9 cellular contexts compared by ENCODE assay signal in the genomic region with DNA sequence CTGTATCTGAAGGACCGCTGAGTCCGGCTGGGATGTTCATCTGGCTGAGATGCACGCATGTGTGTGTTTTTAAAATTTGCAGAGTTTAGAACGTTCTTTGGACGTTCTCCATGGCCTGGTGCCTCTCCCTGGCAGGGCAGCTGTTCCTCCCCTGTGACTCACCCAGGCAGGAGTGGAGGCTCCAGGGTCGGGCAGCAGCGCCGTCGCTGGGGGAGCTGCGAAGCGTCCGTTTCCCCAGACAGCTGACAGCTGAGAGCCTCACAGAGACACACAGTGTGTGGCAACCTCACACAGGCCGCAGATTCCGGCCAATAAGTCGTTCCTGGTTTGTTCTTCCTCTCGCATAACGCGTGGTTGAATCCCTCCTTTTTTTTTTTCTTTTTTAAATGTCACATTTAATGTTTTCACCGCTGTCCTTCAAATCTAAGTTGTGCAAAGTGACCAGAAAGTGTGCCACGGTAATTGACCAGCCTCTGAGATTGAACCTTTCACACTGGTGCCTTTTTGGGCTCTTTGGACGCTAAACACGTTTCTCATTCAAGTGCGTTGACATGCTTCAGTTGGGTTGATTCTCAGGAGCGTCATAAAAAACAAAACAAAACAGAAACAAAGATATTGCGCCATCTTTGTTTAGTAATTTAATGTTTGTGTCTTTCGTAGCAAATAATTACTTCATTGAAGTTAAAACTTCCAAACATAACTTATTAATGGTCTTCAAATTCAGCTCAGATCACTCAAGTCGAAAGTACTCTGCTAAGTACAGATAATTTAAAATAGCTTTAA.
A peak's percentile ranks its signal among the peaks of the same experiment; 100 is the strongest.
DNase-seq lines count a peak whose midpoint lies in the region; ATAC-seq, FAIRE-seq and TF ChIP-seq lines count a peak whose summit lies in the region.
"Had no signal": no experiment of that assay in that cellular context is flagged by ENCODE, and none has a peak within 500 bp of the region (broad histone marks: within the 10 kb centered on the region; RNA-seq: fewer than 3 reads in every experiment).

No MANE protein-coding gene starts in this region.

- no peaks in the 10 kb centered on the region for H3F3A ChIP-seq in MM.1S (ENCODE audit: insufficient read depth, low read length)

- no peaks in the 10 kb centered on the region for H3K79me2 ChIP-seq in MM.1S (ENCODE audit: low read length)

- H2AFZ ChIP-seq in MM.1S (ENCODE audit: low read length), result no peak overlapping the region

- FAIRE-seq in endometrium (lab: Jason Lieb, UNC), result peak; percentile 68

- intact Hi-C loops in mucosa of descending colon (cut with DNase I, micrococcal nuclease), result no loop called here

- peak; percentile 75 for ATAC-seq in mucosa of descending colon

- H3K9ac ChIP-seq in MM.1S (ENCODE audit: low read length), result no peak overlapping the region

- H3K27me3 ChIP-seq in MM.1S (replicated peaks; ENCODE audit: insufficient read depth, low read length), result peaks cover 14% of the 10 kb centered on the region; the same call in 1 of the 2 replicates

- H3K9me3 ChIP-seq in mucosa of descending colon, result no peaks in the 10 kb centered on the region
- no peaks in the 10 kb centered on the region for H3K9me3 ChIP-seq in MM.1S (replicated peaks; ENCODE audit: insufficient read depth, low read length)

- TF ChIP-seq CTCF in mucosa of descending colon (IDR thresholded peaks at IDR 0.05) (no peak), MM.1S (IDR thresholded peaks at IDR 0.05; ENCODE audit: low read length) (no peak)

- DNase-seq in activated CD8-positive, alpha-beta memory T cell treated with anti-CD3 and anti-CD28 coated beads, Interleukin-2, amount 50 U/mL, for 48 hours, result peak; percentile 8
- DNase-seq in activated CD8-positive, alpha-beta memory T cell treated with anti-CD3 and anti-CD28 coated beads for 24 hours, result no peak
- DNase-seq in mucosa of descending colon (peak; percentile 35 to 75 (median 60)), MM.1S (no peak), GM19238 (ENCODE audit: insufficient read length, low spot score) (no peak), NCI-H2107 treated with DMSO at 0.1 percent for 48 hours (lab: John Stamatoyannopoulos, UW; ENCODE audit: unreplicated experiment) (no peak)
- no peak for DNase-seq in activated CD4-positive, CD25-positive, alpha-beta regulatory T cell (lab: John Stamatoyannopoulos, UW)

- H3K4me1 ChIP-seq in mucosa of descending colon (ENCODE audit: low read depth) (no peaks in the 10 kb centered on the region), MM.1S (ENCODE audit: low read length) (no peaks in the 10 kb centered on the region)

- H3K4me2 ChIP-seq in MM.1S (ENCODE audit: low read depth, low read length), result no peak overlapping the region

- H3K4me3 ChIP-seq in mucosa of descending colon (no peak overlapping the region), MM.1S (ENCODE audit: low read length) (no peak overlapping the region)

- no peaks in the 10 kb centered on the region for H3K9me2 ChIP-seq in MM.1S (replicated peaks; ENCODE audit: insufficient read depth, low read length)

- no peak overlapping the region for H3K27ac ChIP-seq in MM.1S (ENCODE audit: low read length)
- H3K27ac ChIP-seq: C4-2B had no signal

- H3K36me3 ChIP-seq in mucosa of descending colon (ENCODE audit: low read depth) (no peaks in the 10 kb centered on the region), MM.1S (replicated peaks; ENCODE audit: insufficient read depth, low read length) (no peaks in the 10 kb centered on the region)

- H4K20me1 ChIP-seq in MM.1S (ENCODE audit: insufficient read depth, low read length), result no peaks in the 10 kb centered on the region

Comparison
In these comparisons a context has a peak if more than half of its experiments do, and no peak if none do; other contexts are left out.
1. DNase-seq: peak in activated CD8-positive, alpha-beta memory T cell treated with anti-CD3 and anti-CD28 coated beads, Interleukin-2, amount 50 U/mL, for 48 hours (single experiment) and mucosa of descending colon (3 of 3); none in activated CD8-positive, alpha-beta memory T cell treated with anti-CD3 and anti-CD28 coated beads for 24 hours (single experiment), MM.1S (single experiment), GM19238 (single experiment), activated CD4-positive, CD25-positive, alpha-beta regulatory T cell (0 of 4) and NCI-H2107 treated with DMSO at 0.1 percent for 48 hours (single experiment).